In genomic region chr16:66751135-66751991, GRCh38 we compare ENCODE assay signal across 8 cellular contexts. TPM values are rescaled to one million over a fixed set of nuclear protein-coding genes. Genes with fewer than 3 reads are reported as not detected.
A peak's percentile ranks its signal among the peaks of the same experiment; 100 is the strongest.
DNase-seq lines count a peak whose midpoint lies in the region; ATAC-seq and TF ChIP-seq lines count a peak whose summit lies in the region.

TSS of gene DYNC1LI2 (minus strand) at chr16:66751609. CDS start at chr16:66751591, 18 bp downstream.

- peaks cover 3% of the 10 kb centered on the region for H3K36me3 Mint-ChIP-seq in IgD-negative memory B cell
- peaks cover 6% of the 10 kb centered on the region for H3K36me3 Mint-ChIP-seq in neural crest cell (ENCODE audit: low read depth)

- peaks cover 20 to 30% (median 22%) of the 10 kb centered on the region in 3 donors for H3K4me1 Mint-ChIP-seq in IgD-negative memory B cell
- H3K4me1 Mint-ChIP-seq in neural crest cell: peaks cover 32% of the 10 kb centered on the region

- peak within 1 kb of the TSS; percentile 67 to 91 (median 83) for H3K27ac Mint-ChIP-seq in IgD-negative memory B cell
- H3K27ac Mint-ChIP-seq in neural crest cell (ENCODE audit: unreplicated experiment): peak within 1 kb of the TSS; percentile 96

- peak; percentile 82 for ATAC-seq in GM21526 (IDR thresholded peaks at IDR 0.05; ENCODE audit: low FRiP score, unreplicated experiment)

- DNase-seq in DMS79 treated with DMSO at 0.1 percent for 48 hours (lab: John Stamatoyannopoulos, UW): peak; percentile 44
- DNase-seq in SHP77 treated with DMSO at 0.1 percent for 48 hours (lab: John Stamatoyannopoulos, UW): peak; percentile 18
- peak; percentile 76 for DNase-seq in activated gamma-delta T cell treated with Interleukin-2 at 50 U/mL for 16 hours
- DNase-seq in foreskin fibroblast: peak; percentile 57 to 89
- DNase-seq in neural crest cell (ENCODE audit: low read depth, low spot score): peak; percentile 83

- H3K9ac ChIP-seq in stomach smooth muscle (ENCODE audit: low read length in 2 of 2): peak within 1 kb of the TSS; percentile 89 to 96

- H3K4me3 Mint-ChIP-seq in IgD-negative memory B cell (peak within 1 kb of the TSS; percentile 90 to 94 (median 92)), neural crest cell (peak within 1 kb of the TSS; percentile 94)

- H3K4me1 ChIP-seq in stomach smooth muscle (ENCODE audit: control insufficient read depth, insufficient read depth, low read length): peaks cover 34% of the 10 kb centered on the region

- TF ChIP-seq CTCF in foreskin fibroblast (IDR thresholded peaks at IDR 0.05; ENCODE audit: low read depth, low read length) (peak; percentile 57), neural crest cell (conservative IDR thresholded peaks at IDR 0.05) (peak; percentile 80)

- peak within 1 kb of the TSS; percentile 78 for H3K27ac ChIP-seq in stomach smooth muscle (ENCODE audit: low read length)

- H3K27me3 Mint-ChIP-seq in IgD-negative memory B cell (peaks cover 1% of the 10 kb centered on the region), neural crest cell (ENCODE audit: low read depth) (peaks cover 12% of the 10 kb centered on the region)

- no peaks in the 10 kb centered on the region for H3K27me3 ChIP-seq in stomach smooth muscle (ENCODE audit: control insufficient read depth in 1 of 2, insufficient read depth in 2 of 2, low read length in 2 of 2)

- peak within 1 kb of the TSS; percentile 79 to 97 for H3K4me3 ChIP-seq in foreskin fibroblast (ENCODE audit: low read depth in 1 of 2, low read length in 2 of 2)
- peak within 1 kb of the TSS; percentile 95 to 97 for H3K4me3 ChIP-seq in stomach smooth muscle (ENCODE audit: low read length in 2 of 2)

- H3K9me3 ChIP-seq in stomach smooth muscle (ENCODE audit: control insufficient read depth in 2 of 2, low read length in 2 of 2): no peaks in the 10 kb centered on the region

- H3K36me3 ChIP-seq in stomach smooth muscle (ENCODE audit: control insufficient read depth in 2 of 2, insufficient read depth in 2 of 2, low read length in 2 of 2): peaks cover 8 to 20% of the 10 kb centered on the region in 2 donors

- H3K9me3 Mint-ChIP-seq in IgD-negative memory B cell (no peaks in the 10 kb centered on the region), neural crest cell (no peaks in the 10 kb centered on the region)

RNA-seq across cellular contexts. Expression of gene DYNC1LI2, which starts in this region (rescaled TPM):
- polyA plus RNA-seq in IgD-negative memory B cell: 29.4 TPM
- total RNA-seq in neural crest cell: 125 and 127 TPM in 2 replicates

Comparison
In these comparisons a context has a peak if more than half of its experiments do, and no peak if none do; other contexts are left out.
1. Peak in every context shown above with its lines: DNase-seq, ATAC-seq, H3K4me3 ChIP-seq and H3K27ac ChIP-seq.
2. DNase-seq: peak in every context shown above with its lines; median percentile 83 in neural crest cell; 76 in activated gamma-delta T cell treated with Interleukin-2 at 50 U/mL for 16 hours; 73 in foreskin fibroblast; 44 in DMS79 treated with DMSO at 0.1 percent for 48 hours; 18 in SHP77 treated with DMSO at 0.1 percent for 48 hours.